16 cellular contexts compared by ENCODE assay signal in the genomic region with DNA sequence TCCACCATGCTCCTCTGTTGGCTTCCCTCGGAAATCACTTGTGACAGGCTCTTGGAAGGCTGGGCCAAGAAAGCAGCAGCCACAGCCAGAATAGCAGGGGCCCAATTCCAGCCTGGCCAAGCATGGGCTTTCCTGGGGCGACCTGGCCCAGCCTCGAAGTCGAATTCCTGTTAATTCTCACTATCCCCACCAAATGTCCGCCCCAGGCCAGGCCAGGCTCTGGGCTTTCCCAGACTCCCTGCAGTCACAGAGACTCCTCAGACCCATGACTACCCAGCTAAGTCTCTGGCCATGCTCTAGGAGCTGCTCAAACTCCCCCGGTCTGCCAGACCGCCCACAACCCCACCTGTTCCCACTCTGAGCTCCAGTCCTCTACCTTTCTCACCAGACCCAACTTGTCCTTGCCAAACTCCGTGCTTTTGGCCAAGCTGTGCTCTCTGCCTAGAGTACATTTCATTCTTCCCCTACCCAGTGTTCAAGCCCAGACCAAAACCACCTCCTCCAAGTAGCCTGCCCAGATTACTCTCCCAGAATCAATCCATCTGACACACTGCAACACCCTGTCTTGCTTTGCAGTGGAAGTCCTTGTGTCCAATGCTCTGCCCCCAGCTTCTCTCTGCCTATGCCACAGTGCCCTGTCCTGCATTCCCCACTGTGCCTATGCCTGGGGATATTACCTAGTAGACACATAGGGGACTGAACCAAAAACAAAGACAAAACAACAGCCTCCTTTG. TPM values are rescaled to one million over a fixed set of nuclear protein-coding genes. Genes with fewer than 3 reads are reported as not detected.
DNase-seq lines count a peak whose midpoint lies in the region; ATAC-seq, FAIRE-seq and TF ChIP-seq lines count a peak whose summit lies in the region.
"Had no signal": no experiment of that assay in that cellular context is flagged by ENCODE, and none has a peak within 500 bp of the region (broad histone marks: within the 10 kb centered on the region; RNA-seq: fewer than 3 reads in every experiment).

No MANE protein-coding gene starts in this region.

- H3K27ac ChIP-seq in GM23338 (ENCODE audit: low read depth): no peak overlapping the region
- peak overlapping the region; percentile 98; the same call in 1 of the 2 replicates for H3K27ac ChIP-seq in VCaP
- H3K27ac ChIP-seq in esophagus squamous epithelium: peak overlapping the region; percentile 59 to 87 (median 74)

- peaks cover 4% of the 10 kb centered on the region; the same call in 1 of the 2 replicates for H3F3A ChIP-seq in GM23338 (replicated peaks; ENCODE audit: low read depth)

- no peak for DNase-seq in GM23338 (ENCODE audit: low spot score)
- DNase-seq in esophagus squamous epithelium (lab: John Stamatoyannopoulos, UW): no peak
- DNase-seq in nephron progenitor cell: no peak
- DNase-seq in HK-2 (ENCODE audit: unreplicated experiment): no peak
- DNase-seq in RCC 7860 (ENCODE audit: low spot score): no peak
- no peak for DNase-seq in T-helper 2 cell
- DNase-seq: activated T-cell treated with anti-CD3 and anti-CD28 coated beads, Interleukin-2, amount 50 U/mL, for 1 hour; EL; hippocampal formation; KG1; NCI-H2107; NCI-H526 had no signal

- H3K4me3 ChIP-seq in GM23338 (no peak overlapping the region), esophagus squamous epithelium (no peak overlapping the region)

- no peaks in the 10 kb centered on the region for H3K9me2 ChIP-seq in GM23338 (ENCODE audit: insufficient read depth)

- H3K27ac Mint-ChIP-seq in GM23338 (peak overlapping the region; percentile 54), nephron progenitor cell (peak overlapping the region; percentile 3)
- H3K27ac Mint-ChIP-seq: activated naive CD8-positive, alpha-beta T cell had no signal

- peaks cover 23% of the 10 kb centered on the region; the same call in 1 of the 2 replicates for H3K79me2 ChIP-seq in GM23338 (replicated peaks; ENCODE audit: insufficient read depth)

- intact Hi-C loops in esophagus squamous epithelium (cut with DNase I): no loop called here

- H3K27me3 ChIP-seq in GM23338 (ENCODE audit: insufficient read depth) (no peaks in the 10 kb centered on the region), esophagus squamous epithelium (no peaks in the 10 kb centered on the region)

- no peaks in the 10 kb centered on the region for H3K9me3 Mint-ChIP-seq in GM23338
- no peaks in the 10 kb centered on the region for H3K9me3 Mint-ChIP-seq in nephron progenitor cell

- no peaks in the 10 kb centered on the region for H4K20me1 ChIP-seq in GM23338 (replicated peaks; ENCODE audit: insufficient read depth)

- no peak for ATAC-seq in GM23338
- no peak for ATAC-seq in HG02885 (IDR thresholded peaks at IDR 0.05; ENCODE audit: poor library complexity, unreplicated experiment)

- FAIRE-seq in RCC 7860 (lab: Jason Lieb, UNC): no peak
- FAIRE-seq: TTC549 had no signal

- no peak for TF ChIP-seq CTCF in GM23338 (conservative IDR thresholded peaks at IDR 0.05; ENCODE audit: low read depth in 2 of 2)
- TF ChIP-seq CTCF in VCaP (conservative IDR thresholded peaks at IDR 0.05): no peak
- TF ChIP-seq CTCF in esophagus squamous epithelium (IDR thresholded peaks at IDR 0.05): no peak
- no peak for TF ChIP-seq CTCF in nephron progenitor cell (IDR thresholded peaks at IDR 0.05)

- H3K36me3 Mint-ChIP-seq in GM23338 (ENCODE audit: low read depth) (no peaks in the 10 kb centered on the region), nephron progenitor cell (ENCODE audit: low read depth) (no peaks in the 10 kb centered on the region)
- H3K36me3 Mint-ChIP-seq: activated naive CD8-positive, alpha-beta T cell had no signal

- peaks cover 59% of the 10 kb centered on the region for H3K4me1 Mint-ChIP-seq in GM23338
- peaks cover 95% of the 10 kb centered on the region for H3K4me1 Mint-ChIP-seq in nephron progenitor cell

- H3K4me2 ChIP-seq in GM23338: no peak overlapping the region

- H3K27me3 Mint-ChIP-seq in GM23338 (ENCODE audit: insufficient read depth, low read depth, poor library complexity): peaks cover 7% of the 10 kb centered on the region
- H3K27me3 Mint-ChIP-seq in nephron progenitor cell (ENCODE audit: low read depth, poor library complexity): no peaks in the 10 kb centered on the region
- H3K27me3 Mint-ChIP-seq: activated naive CD8-positive, alpha-beta T cell had no signal

- no peak overlapping the region for H2AFZ ChIP-seq in GM23338

- H3K36me3 ChIP-seq in GM23338 (ENCODE audit: insufficient read depth) (no peaks in the 10 kb centered on the region), esophagus squamous epithelium (no peaks in the 10 kb centered on the region)

- WGBS in esophagus squamous epithelium, 2 donors: 42 to 64% methylated on average over 4 to 6 of the region's 8 CpGs

- H3K9me3 ChIP-seq in esophagus squamous epithelium: no peaks in the 10 kb centered on the region

- no peak overlapping the region for H3K4me3 Mint-ChIP-seq in GM23338
- no peak overlapping the region for H3K4me3 Mint-ChIP-seq in nephron progenitor cell
- H3K4me3 Mint-ChIP-seq: activated naive CD8-positive, alpha-beta T cell had no signal

- peaks cover 19% of the 10 kb centered on the region for H3K4me1 ChIP-seq in GM23338 (ENCODE audit: insufficient read depth)
- H3K4me1 ChIP-seq in esophagus squamous epithelium: peaks cover 67 to 100% (median 82%) of the 10 kb centered on the region in 3 donors

- no peak for TF ChIP-seq POLR2A in esophagus squamous epithelium (IDR thresholded peaks at IDR 0.05)

TF ChIP-seq in GM23338, 12 proteins besides CTCF, POLR2A, EP300 and RAD21:
- no peak for TF ChIP-seq EZH2phosphoT487 (IDR thresholded peaks at IDR 0.05; ENCODE audit: unreplicated experiment)
- TF ChIP-seq STAT1 (IDR thresholded peaks at IDR 0.05; ENCODE audit: unreplicated experiment): no peak
- no peak for TF ChIP-seq ZNF114 (CRISPR knock-in tag; IDR thresholded peaks at IDR 0.05)
- TF ChIP-seq, protein P1, sequence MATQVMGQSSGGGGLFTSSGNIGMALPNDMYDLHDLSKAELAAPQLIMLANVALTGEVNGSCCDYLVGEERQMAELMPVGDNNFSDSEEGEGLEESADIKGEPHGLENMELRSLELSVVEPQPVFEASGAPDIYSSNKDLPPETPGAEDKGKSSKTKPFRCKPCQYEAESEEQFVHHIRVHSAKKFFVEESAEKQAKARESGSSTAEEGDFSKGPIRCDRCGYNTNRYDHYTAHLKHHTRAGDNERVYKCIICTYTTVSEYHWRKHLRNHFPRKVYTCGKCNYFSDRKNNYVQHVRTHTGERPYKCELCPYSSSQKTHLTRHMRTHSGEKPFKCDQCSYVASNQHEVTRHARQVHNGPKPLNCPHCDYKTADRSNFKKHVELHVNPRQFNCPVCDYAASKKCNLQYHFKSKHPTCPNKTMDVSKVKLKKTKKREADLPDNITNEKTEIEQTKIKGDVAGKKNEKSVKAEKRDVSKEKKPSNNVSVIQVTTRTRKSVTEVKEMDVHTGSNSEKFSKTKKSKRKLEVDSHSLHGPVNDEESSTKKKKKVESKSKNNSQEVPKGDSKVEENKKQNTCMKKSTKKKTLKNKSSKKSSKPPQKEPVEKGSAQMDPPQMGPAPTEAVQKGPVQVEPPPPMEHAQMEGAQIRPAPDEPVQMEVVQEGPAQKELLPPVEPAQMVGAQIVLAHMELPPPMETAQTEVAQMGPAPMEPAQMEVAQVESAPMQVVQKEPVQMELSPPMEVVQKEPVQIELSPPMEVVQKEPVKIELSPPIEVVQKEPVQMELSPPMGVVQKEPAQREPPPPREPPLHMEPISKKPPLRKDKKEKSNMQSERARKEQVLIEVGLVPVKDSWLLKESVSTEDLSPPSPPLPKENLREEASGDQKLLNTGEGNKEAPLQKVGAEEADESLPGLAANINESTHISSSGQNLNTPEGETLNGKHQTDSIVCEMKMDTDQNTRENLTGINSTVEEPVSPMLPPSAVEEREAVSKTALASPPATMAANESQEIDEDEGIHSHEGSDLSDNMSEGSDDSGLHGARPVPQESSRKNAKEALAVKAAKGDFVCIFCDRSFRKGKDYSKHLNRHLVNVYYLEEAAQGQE (IDR thresholded peaks at IDR 0.05; ENCODE audit: unreplicated experiment): no peak

RNA-seq across cellular contexts. Expression of gene SHB, which starts 26.2 kb away (rescaled TPM):
- total RNA-seq in GM23338 (2014; rRNA removed; shearing (Covaris generic)): 8.4 and 14.0 TPM in 2 replicates
- polyA plus RNA-seq in GM23338 (2016; fragmentation: Nextera tagmentation; extraction: Ambion mirVana): 1.5 and 1.7 TPM in 2 replicates
- total RNA-seq in esophagus squamous epithelium: 10 to 100 TPM; 17.7 to 31.4 (median 24.2) TPM
